In the genomic region with DNA sequence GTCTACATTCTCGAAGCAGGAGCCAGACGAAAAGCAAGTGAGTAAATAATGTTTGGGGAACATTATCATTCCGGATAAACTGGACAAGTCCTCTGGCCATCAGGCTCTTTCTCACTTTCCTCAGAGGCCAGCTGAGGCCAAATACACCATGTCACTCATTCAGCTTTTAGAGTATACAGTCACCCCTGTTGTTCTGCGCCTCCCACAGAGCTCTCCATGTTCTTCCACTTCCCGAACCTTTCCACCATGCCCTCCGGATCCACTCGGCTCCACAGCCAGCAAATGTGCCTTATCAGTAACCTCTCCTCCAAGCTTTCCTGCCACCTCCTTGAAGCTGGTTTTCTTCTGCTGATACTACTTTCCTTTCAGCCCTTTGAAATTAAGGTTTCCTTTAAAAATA, we compare ENCODE assay signal across 1 cellular context.
TF ChIP-seq lines count a peak whose summit lies in the region.

No MANE protein-coding gene starts in this region.

TF ChIP-seq in GM23338, 12 proteins besides CTCF, POLR2A, EP300 and RAD21 (continued from another document):
- TF ChIP-seq, protein P1, sequence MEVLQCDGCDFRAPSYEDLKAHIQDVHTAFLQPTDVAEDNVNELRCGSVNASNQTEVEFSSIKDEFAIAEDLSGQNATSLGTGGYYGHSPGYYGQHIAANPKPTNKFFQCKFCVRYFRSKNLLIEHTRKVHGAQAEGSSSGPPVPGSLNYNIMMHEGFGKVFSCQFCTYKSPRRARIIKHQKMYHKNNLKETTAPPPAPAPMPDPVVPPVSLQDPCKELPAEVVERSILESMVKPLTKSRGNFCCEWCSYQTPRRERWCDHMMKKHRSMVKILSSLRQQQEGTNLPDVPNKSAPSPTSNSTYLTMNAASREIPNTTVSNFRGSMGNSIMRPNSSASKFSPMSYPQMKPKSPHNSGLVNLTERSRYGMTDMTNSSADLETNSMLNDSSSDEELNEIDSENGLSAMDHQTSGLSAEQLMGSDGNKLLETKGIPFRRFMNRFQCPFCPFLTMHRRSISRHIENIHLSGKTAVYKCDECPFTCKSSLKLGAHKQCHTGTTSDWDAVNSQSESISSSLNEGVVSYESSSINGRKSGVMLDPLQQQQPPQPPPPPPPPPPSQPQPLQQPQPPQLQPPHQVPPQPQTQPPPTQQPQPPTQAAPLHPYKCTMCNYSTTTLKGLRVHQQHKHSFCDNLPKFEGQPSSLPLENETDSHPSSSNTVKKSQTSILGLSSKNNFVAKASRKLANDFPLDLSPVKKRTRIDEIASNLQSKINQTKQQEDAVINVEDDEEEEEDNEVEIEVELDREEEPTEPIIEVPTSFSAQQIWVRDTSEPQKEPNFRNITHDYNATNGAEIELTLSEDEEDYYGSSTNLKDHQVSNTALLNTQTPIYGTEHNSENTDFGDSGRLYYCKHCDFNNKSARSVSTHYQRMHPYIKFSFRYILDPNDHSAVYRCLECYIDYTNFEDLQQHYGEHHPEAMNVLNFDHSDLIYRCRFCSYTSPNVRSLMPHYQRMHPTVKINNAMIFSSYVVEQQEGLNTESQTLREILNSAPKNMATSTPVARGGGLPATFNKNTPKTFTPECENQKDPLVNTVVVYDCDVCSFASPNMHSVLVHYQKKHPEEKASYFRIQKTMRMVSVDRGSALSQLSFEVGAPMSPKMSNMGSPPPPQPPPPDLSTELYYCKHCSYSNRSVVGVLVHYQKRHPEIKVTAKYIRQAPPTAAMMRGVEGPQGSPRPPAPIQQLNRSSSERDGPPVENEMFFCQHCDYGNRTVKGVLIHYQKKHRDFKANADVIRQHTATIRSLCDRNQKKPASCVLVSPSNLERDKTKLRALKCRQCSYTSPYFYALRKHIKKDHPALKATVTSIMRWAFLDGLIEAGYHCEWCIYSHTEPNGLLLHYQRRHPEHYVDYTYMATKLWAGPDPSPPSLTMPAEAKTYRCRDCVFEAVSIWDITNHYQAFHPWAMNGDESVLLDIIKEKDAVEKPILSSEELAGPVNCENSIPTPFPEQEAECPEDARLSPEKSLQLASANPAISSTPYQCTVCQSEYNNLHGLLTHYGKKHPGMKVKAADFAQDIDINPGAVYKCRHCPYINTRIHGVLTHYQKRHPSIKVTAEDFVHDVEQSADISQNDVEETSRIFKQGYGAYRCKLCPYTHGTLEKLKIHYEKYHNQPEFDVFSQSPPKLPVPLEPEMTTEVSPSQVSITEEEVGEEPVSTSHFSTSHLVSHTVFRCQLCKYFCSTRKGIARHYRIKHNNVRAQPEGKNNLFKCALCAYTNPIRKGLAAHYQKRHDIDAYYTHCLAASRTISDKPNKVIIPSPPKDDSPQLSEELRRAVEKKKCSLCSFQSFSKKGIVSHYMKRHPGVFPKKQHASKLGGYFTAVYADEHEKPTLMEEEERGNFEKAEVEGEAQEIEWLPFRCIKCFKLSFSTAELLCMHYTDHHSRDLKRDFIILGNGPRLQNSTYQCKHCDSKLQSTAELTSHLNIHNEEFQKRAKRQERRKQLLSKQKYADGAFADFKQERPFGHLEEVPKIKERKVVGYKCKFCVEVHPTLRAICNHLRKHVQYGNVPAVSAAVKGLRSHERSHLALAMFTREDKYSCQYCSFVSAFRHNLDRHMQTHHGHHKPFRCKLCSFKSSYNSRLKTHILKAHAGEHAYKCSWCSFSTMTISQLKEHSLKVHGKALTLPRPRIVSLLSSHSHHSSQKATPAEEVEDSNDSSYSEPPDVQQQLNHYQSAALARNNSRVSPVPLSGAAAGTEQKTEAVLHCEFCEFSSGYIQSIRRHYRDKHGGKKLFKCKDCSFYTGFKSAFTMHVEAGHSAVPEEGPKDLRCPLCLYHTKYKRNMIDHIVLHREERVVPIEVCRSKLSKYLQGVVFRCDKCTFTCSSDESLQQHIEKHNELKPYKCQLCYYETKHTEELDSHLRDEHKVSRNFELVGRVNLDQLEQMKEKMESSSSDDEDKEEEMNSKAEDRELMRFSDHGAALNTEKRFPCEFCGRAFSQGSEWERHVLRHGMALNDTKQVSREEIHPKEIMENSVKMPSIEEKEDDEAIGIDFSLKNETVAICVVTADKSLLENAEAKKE (CRISPR knock-in tag; IDR thresholded peaks at IDR 0.05), result no peak
- TF ChIP-seq ZNF331 (CRISPR knock-in tag; IDR thresholded peaks at IDR 0.05; ENCODE audit: low read depth), result no peak
- no peak for TF ChIP-seq CREB1 (CRISPR knock-in tag; IDR thresholded peaks at IDR 0.05; ENCODE audit: low read depth)
- no peak for TF ChIP-seq NANOG (IDR thresholded peaks at IDR 0.05; ENCODE audit: borderline replicate concordance)
- TF ChIP-seq POLR2AphosphoS5 (IDR thresholded peaks at IDR 0.05; ENCODE audit: low read depth), result no peak
- TF ChIP-seq, protein P2, sequence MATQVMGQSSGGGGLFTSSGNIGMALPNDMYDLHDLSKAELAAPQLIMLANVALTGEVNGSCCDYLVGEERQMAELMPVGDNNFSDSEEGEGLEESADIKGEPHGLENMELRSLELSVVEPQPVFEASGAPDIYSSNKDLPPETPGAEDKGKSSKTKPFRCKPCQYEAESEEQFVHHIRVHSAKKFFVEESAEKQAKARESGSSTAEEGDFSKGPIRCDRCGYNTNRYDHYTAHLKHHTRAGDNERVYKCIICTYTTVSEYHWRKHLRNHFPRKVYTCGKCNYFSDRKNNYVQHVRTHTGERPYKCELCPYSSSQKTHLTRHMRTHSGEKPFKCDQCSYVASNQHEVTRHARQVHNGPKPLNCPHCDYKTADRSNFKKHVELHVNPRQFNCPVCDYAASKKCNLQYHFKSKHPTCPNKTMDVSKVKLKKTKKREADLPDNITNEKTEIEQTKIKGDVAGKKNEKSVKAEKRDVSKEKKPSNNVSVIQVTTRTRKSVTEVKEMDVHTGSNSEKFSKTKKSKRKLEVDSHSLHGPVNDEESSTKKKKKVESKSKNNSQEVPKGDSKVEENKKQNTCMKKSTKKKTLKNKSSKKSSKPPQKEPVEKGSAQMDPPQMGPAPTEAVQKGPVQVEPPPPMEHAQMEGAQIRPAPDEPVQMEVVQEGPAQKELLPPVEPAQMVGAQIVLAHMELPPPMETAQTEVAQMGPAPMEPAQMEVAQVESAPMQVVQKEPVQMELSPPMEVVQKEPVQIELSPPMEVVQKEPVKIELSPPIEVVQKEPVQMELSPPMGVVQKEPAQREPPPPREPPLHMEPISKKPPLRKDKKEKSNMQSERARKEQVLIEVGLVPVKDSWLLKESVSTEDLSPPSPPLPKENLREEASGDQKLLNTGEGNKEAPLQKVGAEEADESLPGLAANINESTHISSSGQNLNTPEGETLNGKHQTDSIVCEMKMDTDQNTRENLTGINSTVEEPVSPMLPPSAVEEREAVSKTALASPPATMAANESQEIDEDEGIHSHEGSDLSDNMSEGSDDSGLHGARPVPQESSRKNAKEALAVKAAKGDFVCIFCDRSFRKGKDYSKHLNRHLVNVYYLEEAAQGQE (IDR thresholded peaks at IDR 0.05; ENCODE audit: unreplicated experiment), result no peak
